In genomic region chr19:35169226-35169995, GRCh38 we compare ENCODE assay signal across 17 cellular contexts. TPM values are rescaled to one million over a fixed set of nuclear protein-coding genes. Genes with fewer than 3 reads are reported as not detected.
DNase-seq lines count a peak whose midpoint lies in the region; ATAC-seq, FAIRE-seq and TF ChIP-seq lines count a peak whose summit lies in the region.
"Had no signal": no experiment of that assay in that cellular context is flagged by ENCODE, and none has a peak within 500 bp of the region (broad histone marks: within the 10 kb centered on the region; RNA-seq: fewer than 3 reads in every experiment).

No MANE protein-coding gene starts in this region.

- H3K27me3 ChIP-seq in liver (ENCODE audit: control insufficient read depth in 4 of 4, insufficient read depth in 4 of 4, low read length in 3 of 4): no peaks in the 10 kb centered on the region
- no peaks in the 10 kb centered on the region; a peak in 1 of 5 replicates for H3K27me3 ChIP-seq in HepG2 (ENCODE audit: control insufficient read depth in 1 of 2, insufficient read depth in 2 of 2, low read length in 2 of 2)
- no peaks in the 10 kb centered on the region for H3K27me3 ChIP-seq in suprapubic skin

- H3K27ac ChIP-seq in liver (ENCODE audit: low read depth in 1 of 2, low read length in 2 of 2): no peak overlapping the region
- H3K27ac ChIP-seq in HepG2 (ENCODE audit: extremely low read length, insufficient read depth, low read length): no peak overlapping the region
- peak overlapping the region; percentile 4 for H3K27ac ChIP-seq in suprapubic skin

- TF ChIP-seq EP300 in HepG2 (IDR thresholded peaks at IDR 0.05; ENCODE audit: low read depth in 2 of 2, low read length in 2 of 2) (no peak), HepG2 (CRISPR knock-in tag; IDR thresholded peaks at IDR 0.05; ENCODE audit: borderline replicate concordance) (no peak), suprapubic skin (IDR thresholded peaks at IDR 0.05) (no peak)

- peaks cover 0 to 4% (median 2%) of the 10 kb centered on the region in 4 donors for H3K9me3 ChIP-seq in liver (ENCODE audit: control insufficient read depth in 4 of 4, low read length in 3 of 4)
- H3K9me3 ChIP-seq in HepG2 (ENCODE audit: low read length): peaks cover 15% of the 10 kb centered on the region; the same call in 1 of the 2 replicates
- H3K9me3 ChIP-seq in suprapubic skin: peaks cover 2% of the 10 kb centered on the region

- in situ Hi-C loops in HepG2 (cut with HindIII; ENCODE audit: extremely low pct_ligation_motif_present, low pct_unique_long_range_greater_than_20kb): no loop called here

- no peak for TF ChIP-seq POLR2A in HepG2 (IDR thresholded peaks at IDR 0.05; ENCODE audit: insufficient read depth in 1 of 2, low read depth in 2 of 2, low read length in 2 of 2)
- TF ChIP-seq POLR2A in suprapubic skin (IDR thresholded peaks at IDR 0.05): no peak
- TF ChIP-seq POLR2A in GM12891 (IDR thresholded peaks at IDR 0.05; ENCODE audit: low read depth, low read length): no peak

- DNase-seq in HepG2 (ENCODE audit: low spot score) (no peak), islet precursor cell (peak; percentile 27), suprapubic skin (ENCODE audit: low spot score in 2 of 2) (no peak), GM12891 (ENCODE audit: insufficient read length, low spot score) (no peak)
- no peak for DNase-seq in activated T-helper 2 cell treated with anti-CD3 and anti-CD28 coated beads, Interferon-gamma antibody, Interleukin-2, Interleukin-4, amounts not matched to agents 10 μg/mL and 5 μg/mL and 100 μg/mL, durations not matched to agents 14 hours and 24 hours and 36 hours (ENCODE audit: low spot score)
- DNase-seq: effector CD4-positive, alpha-beta T cell; NCI-H2171 treated with DMSO at 0.1 percent for 48 hours; posterior cingulate gyrus; SHP77 had no signal

- H3K9ac ChIP-seq in liver (ENCODE audit: low read depth in 1 of 2, low read length in 2 of 2) (no peak overlapping the region), HepG2 (ENCODE audit: insufficient read depth, low read depth, low read length) (no peak overlapping the region)

- H3K27me3 Mint-ChIP-seq in activated T-helper 2 cell treated with anti-CD3 and anti-CD28 coated beads, Interferon-gamma antibody, Interleukin-2, Interleukin-4, amounts not matched to agents 10 μg/mL and 5 μg/mL and 100 μg/mL, durations not matched to agents 14 hours and 24 hours and 36 hours (ENCODE audit: low read depth): no peaks in the 10 kb centered on the region
- H3K27me3 Mint-ChIP-seq: type B pancreatic cell had no signal

- intact Hi-C loops in HepG2 (cut with micrococcal nuclease; ENCODE audit: unreplicated experiment): no loop called here
- intact Hi-C loops in activated T-helper 2 cell treated with anti-CD3 and anti-CD28 coated beads, Interferon-gamma antibody, Interleukin-2, Interleukin-4, amounts not matched to agents 10 μg/mL and 5 μg/mL and 100 μg/mL, durations not matched to agents 14 hours and 24 hours and 36 hours (cut with micrococcal nuclease): no loop called here

- peaks cover 89% of the 10 kb centered on the region for H3K36me3 Mint-ChIP-seq in activated T-helper 2 cell treated with anti-CD3 and anti-CD28 coated beads, Interferon-gamma antibody, Interleukin-2, Interleukin-4, amounts not matched to agents 10 μg/mL and 5 μg/mL and 100 μg/mL, durations not matched to agents 14 hours and 24 hours and 36 hours (ENCODE audit: low read depth)

- H3K9me3 Mint-ChIP-seq in activated T-helper 2 cell treated with anti-CD3 and anti-CD28 coated beads, Interferon-gamma antibody, Interleukin-2, Interleukin-4, amounts not matched to agents 10 μg/mL and 5 μg/mL and 100 μg/mL, durations not matched to agents 14 hours and 24 hours and 36 hours: peaks cover 23% of the 10 kb centered on the region

- H3K4me2 ChIP-seq in HepG2 (ENCODE audit: low read depth, low read length): no peak overlapping the region

- no peaks in the 10 kb centered on the region for H4K20me1 ChIP-seq in HepG2 (ENCODE audit: insufficient read depth, low read length)

- WGBS in liver: 62% methylated on average over 18 of the region's 18 CpGs
- 39% methylated on average over 17 of the region's 18 CpGs for WGBS in HepG2 (ENCODE audit: low lambda C conversion rate)
- 62% methylated on average over 6 of the region's 18 CpGs for WGBS in suprapubic skin

- H3K36me3 ChIP-seq in liver (ENCODE audit: control insufficient read depth in 4 of 4, insufficient read depth in 3 of 4, low read depth in 1 of 4, low read length in 3 of 4) (peaks cover 0 to 5% (median 3%) of the 10 kb centered on the region in 4 donors), HepG2 (replicated peaks in 1 of 2; ENCODE audit: control insufficient read depth in 1 of 2, insufficient read depth in 2 of 2, low read length in 2 of 2) (no peaks in the 10 kb centered on the region), suprapubic skin (peaks cover 42% of the 10 kb centered on the region)

- H3K79me2 ChIP-seq in HepG2 (ENCODE audit: insufficient read depth, low read length): no peaks in the 10 kb centered on the region

- FAIRE-seq in HepG2 (lab: Jason Lieb, UNC) (no peak), GM12891 (lab: Jason Lieb, UNC) (no peak)
- FAIRE-seq: bronchial epithelial cell, frontal cortex, TTC549 had no signal

- no peak for TF ChIP-seq RAD21 in liver (IDR thresholded peaks at IDR 0.05)
- no peak for TF ChIP-seq RAD21 in HepG2 (CRISPR knock-in tag; IDR thresholded peaks at IDR 0.05)

- H3K4me3 ChIP-seq in liver (ENCODE audit: low read depth in 1 of 3, low read length in 3 of 3) (no peak overlapping the region), HepG2 (replicated peaks in 1 of 3; ENCODE audit: insufficient read depth in 1 of 3, low read depth in 2 of 3, low read length in 3 of 3) (no peak overlapping the region), suprapubic skin (no peak overlapping the region)

- CTCF ChIA-PET in HepG2 (lab: Yijun Ruan, JAX; ENCODE audit: low intra/inter-chr PET ratio, low total read pairs): no interaction called here

- BruUV-seq in HepG2 (replicated peaks; lab: Mats Ljungman, UMichigan): no TSS peak

- no peak for TF ChIP-seq CTCF in liver (IDR thresholded peaks at IDR 0.05; ENCODE audit: low read depth, low read length, missing input control)
- no peak for TF ChIP-seq CTCF in HepG2 (CRISPR knock-in tag; IDR thresholded peaks at IDR 0.05)
- TF ChIP-seq CTCF in suprapubic skin (IDR thresholded peaks at IDR 0.05): no peak

- no peak overlapping the region for H3K4me3 Mint-ChIP-seq in activated T-helper 2 cell treated with anti-CD3 and anti-CD28 coated beads, Interferon-gamma antibody, Interleukin-2, Interleukin-4, amounts not matched to agents 10 μg/mL and 5 μg/mL and 100 μg/mL, durations not matched to agents 14 hours and 24 hours and 36 hours (ENCODE audit: low read depth)
- H3K4me3 Mint-ChIP-seq: type B pancreatic cell had no signal

- peaks cover 30% of the 10 kb centered on the region for H3K4me1 Mint-ChIP-seq in activated T-helper 2 cell treated with anti-CD3 and anti-CD28 coated beads, Interferon-gamma antibody, Interleukin-2, Interleukin-4, amounts not matched to agents 10 μg/mL and 5 μg/mL and 100 μg/mL, durations not matched to agents 14 hours and 24 hours and 36 hours (ENCODE audit: low read depth)

- H3K4me1 ChIP-seq in liver (ENCODE audit: control insufficient read depth in 4 of 4, insufficient read depth in 4 of 4, low read length in 3 of 4) (peaks cover 8 to 23% (median 16%) of the 10 kb centered on the region in 4 donors), HepG2 (ENCODE audit: insufficient read depth, low read length) (no peaks in the 10 kb centered on the region), suprapubic skin (peaks cover 24% of the 10 kb centered on the region)

- POLR2A ChIA-PET in HepG2 (lab: Yijun Ruan, JAX): no interaction called here

- H3K27ac Mint-ChIP-seq in activated T-helper 2 cell treated with anti-CD3 and anti-CD28 coated beads, Interferon-gamma antibody, Interleukin-2, Interleukin-4, amounts not matched to agents 10 μg/mL and 5 μg/mL and 100 μg/mL, durations not matched to agents 14 hours and 24 hours and 36 hours: peak overlapping the region; percentile 49

- ATAC-seq in HepG2 (no peak), GM18520 (IDR thresholded peaks at IDR 0.05; ENCODE audit: unreplicated experiment) (no peak), GM21737 (IDR thresholded peaks at IDR 0.05; ENCODE audit: unreplicated experiment) (no peak)

- no peak overlapping the region for H2AFZ ChIP-seq in HepG2 (ENCODE audit: low read length)

RNA-seq across cellular contexts. Expression of gene FXYD5, which starts 14.9 kb away (rescaled TPM):
- total RNA-seq in liver (1 to 10 TPM; 2.2 to 2.8 TPM), HepG2 (2016; rRNA removed; fragmentation: Illumina TruSeq; extraction: Trizol) (not detected in 2 replicates), suprapubic skin (10 to 100 TPM; 29.8 to 64.8 (median 37.7) TPM)
- polyA plus RNA-seq in liver (10 to 100 TPM; 11.8 to 22.0 TPM), HepG2 (2011; rRNA removed) (0.65 and 0.91 TPM in 2 replicates)
- not detected in 2 replicates for total RNA-seq in HepG2 (2016; cell fraction: cytosol; rRNA removed; fragmentation: Illumina TruSeq; extraction: Trizol; ENCODE audit: low read depth)
- not detected in 2 replicates for total RNA-seq in HepG2 (2016; cell fraction: insoluble cytoplasmic fraction; rRNA removed; fragmentation: Illumina TruSeq; extraction: Trizol)
- not detected in 2 replicates for total RNA-seq in HepG2 (2016; cell fraction: membrane; rRNA removed; fragmentation: Illumina TruSeq; extraction: Trizol)
- total RNA-seq in HepG2 (2016; cell fraction: nucleus; rRNA removed; fragmentation: Illumina TruSeq; extraction: Trizol): not detected in 2 replicates
- 1.2 TPM in 2 replicates for polyA plus RNA-seq in HepG2 (2011; cell fraction: cytosol; rRNA removed)
- polyA plus RNA-seq in HepG2 (2011; cell fraction: nucleus; rRNA removed): 0.64 and 1.2 TPM in 2 replicates
- polyA plus RNA-seq in HepG2 (2012): 1.1 and 2.2 TPM in 2 replicates
- polyA plus RNA-seq in HepG2 (2016; cell fraction: cytosol; fragmentation: Illumina TruSeq; extraction: Trizol; ENCODE audit: low read depth): 0.53 and 0.72 TPM in 2 replicates
- 0.29 TPM in 1 of 2 replicates, not detected in the other for polyA plus RNA-seq in HepG2 (2016; cell fraction: insoluble cytoplasmic fraction; fragmentation: Illumina TruSeq; extraction: Trizol; ENCODE audit: low read depth)
- polyA plus RNA-seq in HepG2 (2016; cell fraction: membrane; fragmentation: Illumina TruSeq; extraction: Trizol; ENCODE audit: low read depth): 0.47 TPM in 1 of 2 replicates, not detected in the other
- polyA plus RNA-seq in HepG2 (2016; cell fraction: nucleus; fragmentation: Illumina TruSeq; extraction: Trizol; ENCODE audit: insufficient read depth, low read depth): 0.89 TPM in 1 of 2 replicates, not detected in the other
- polyA minus RNA-seq in HepG2 (2011; rRNA and poly(A)+ RNA removed; ENCODE audit: low replicate concordance): 0.60 and 172 TPM in 2 replicates
- polyA minus RNA-seq in HepG2 (2011; cell fraction: cytosol; rRNA and poly(A)+ RNA removed): not detected in 2 replicates
- polyA minus RNA-seq in HepG2 (2011; cell fraction: nucleus; rRNA and poly(A)+ RNA removed): not detected in 2 replicates
- 257 and 271 TPM in 2 replicates for total RNA-seq in activated T-helper 2 cell treated with anti-CD3 and anti-CD28 coated beads, Interferon-gamma antibody, Interleukin-2, Interleukin-4, amounts not matched to agents 10 μg/mL and 5 μg/mL and 100 μg/mL, durations not matched to agents 14 hours and 24 hours and 36 hours
- polyA plus RNA-seq in GM12891 (2012; ENCODE audit: low read depth, missing spikeins): 86.7 TPM
- total RNA-seq: frontal cortex had no signal

RNA-seq across cellular contexts. Expression of gene FXYD7, which starts 26.4 kb away (rescaled TPM):
- total RNA-seq in liver (under 1 TPM in 1 of 2 donors, not detected in 1; 0.08 TPM), HepG2 (2016; rRNA removed; fragmentation: Illumina TruSeq; extraction: Trizol) (not detected in 2 replicates), suprapubic skin (1 to 10 TPM in 1 of 4 donors, not detected in 3; 2.2 TPM)
- polyA plus RNA-seq in liver (under 1 TPM in 1 of 2 donors, not detected in 1; 0.09 TPM), HepG2 (2011; rRNA removed) (0.17 and 0.55 TPM in 2 replicates)
- total RNA-seq in HepG2 (2016; cell fraction: cytosol; rRNA removed; fragmentation: Illumina TruSeq; extraction: Trizol; ENCODE audit: low read depth): not detected in 2 replicates
- total RNA-seq in HepG2 (2016; cell fraction: insoluble cytoplasmic fraction; rRNA removed; fragmentation: Illumina TruSeq; extraction: Trizol): not detected in 2 replicates
- not detected in 2 replicates for total RNA-seq in HepG2 (2016; cell fraction: membrane; rRNA removed; fragmentation: Illumina TruSeq; extraction: Trizol)
- not detected in 2 replicates for total RNA-seq in HepG2 (2016; cell fraction: nucleus; rRNA removed; fragmentation: Illumina TruSeq; extraction: Trizol)
- not detected in 2 replicates for polyA plus RNA-seq in HepG2 (2011; cell fraction: cytosol; rRNA removed)
- 2.3 and 3.0 TPM in 2 replicates for polyA plus RNA-seq in HepG2 (2011; cell fraction: nucleus; rRNA removed)
- polyA plus RNA-seq in HepG2 (2012): 0.40 and 0.55 TPM in 2 replicates
- polyA plus RNA-seq in HepG2 (2016; cell fraction: cytosol; fragmentation: Illumina TruSeq; extraction: Trizol; ENCODE audit: low read depth): not detected in 2 replicates
- not detected in 2 replicates for polyA plus RNA-seq in HepG2 (2016; cell fraction: insoluble cytoplasmic fraction; fragmentation: Illumina TruSeq; extraction: Trizol; ENCODE audit: low read depth)
- polyA plus RNA-seq in HepG2 (2016; cell fraction: membrane; fragmentation: Illumina TruSeq; extraction: Trizol; ENCODE audit: low read depth): not detected in 2 replicates
- not detected in 2 replicates for polyA plus RNA-seq in HepG2 (2016; cell fraction: nucleus; fragmentation: Illumina TruSeq; extraction: Trizol; ENCODE audit: insufficient read depth, low read depth)
- 1.1 TPM in 1 of 2 replicates, not detected in the other for polyA minus RNA-seq in HepG2 (2011; rRNA and poly(A)+ RNA removed; ENCODE audit: low replicate concordance)
- polyA minus RNA-seq in HepG2 (2011; cell fraction: cytosol; rRNA and poly(A)+ RNA removed): not detected in 2 replicates
- not detected in 2 replicates for polyA minus RNA-seq in HepG2 (2011; cell fraction: nucleus; rRNA and poly(A)+ RNA removed)
- 0.28 TPM in 1 of 2 replicates, not detected in the other for total RNA-seq in activated T-helper 2 cell treated with anti-CD3 and anti-CD28 coated beads, Interferon-gamma antibody, Interleukin-2, Interleukin-4, amounts not matched to agents 10 μg/mL and 5 μg/mL and 100 μg/mL, durations not matched to agents 14 hours and 24 hours and 36 hours
- not detected for polyA plus RNA-seq in GM12891 (2012; ENCODE audit: low read depth, missing spikeins)
- total RNA-seq: bronchial epithelial cell had no signal

RNA-seq across cellular contexts. Expression of gene FXYD1, which starts 30.8 kb away (rescaled TPM):
- total RNA-seq in liver: 10 to 100 TPM; 18.7 to 20.3 TPM
- 100 to 1,000 TPM; 123 to 146 TPM for polyA plus RNA-seq in liver
- total RNA-seq in HepG2 (2016; rRNA removed; fragmentation: Illumina TruSeq; extraction: Trizol): not detected in 2 replicates
- total RNA-seq in HepG2 (2016; cell fraction: cytosol; rRNA removed; fragmentation: Illumina TruSeq; extraction: Trizol; ENCODE audit: low read depth): 0.81 TPM in 1 of 2 replicates, not detected in the other
- total RNA-seq in HepG2 (2016; cell fraction: insoluble cytoplasmic fraction; rRNA removed; fragmentation: Illumina TruSeq; extraction: Trizol): not detected in 2 replicates
- 0.83 and 1.4 TPM in 2 replicates for total RNA-seq in HepG2 (2016; cell fraction: membrane; rRNA removed; fragmentation: Illumina TruSeq; extraction: Trizol)
- total RNA-seq in HepG2 (2016; cell fraction: nucleus; rRNA removed; fragmentation: Illumina TruSeq; extraction: Trizol): not detected in 2 replicates
- polyA plus RNA-seq in HepG2 (2011; rRNA removed): 27.0 and 31.2 TPM in 2 replicates
- polyA plus RNA-seq in HepG2 (2011; cell fraction: cytosol; rRNA removed): 20.2 and 28.4 TPM in 2 replicates
- polyA plus RNA-seq in HepG2 (2011; cell fraction: nucleus; rRNA removed): 60.9 and 88.5 TPM in 2 replicates
- 49.0 and 114 TPM in 2 replicates for polyA plus RNA-seq in HepG2 (2012)
- 1.3 and 2.3 TPM in 2 replicates for polyA plus RNA-seq in HepG2 (2016; cell fraction: cytosol; fragmentation: Illumina TruSeq; extraction: Trizol; ENCODE audit: low read depth)
- polyA plus RNA-seq in HepG2 (2016; cell fraction: insoluble cytoplasmic fraction; fragmentation: Illumina TruSeq; extraction: Trizol; ENCODE audit: low read depth): 1.1 and 1.5 TPM in 2 replicates
- polyA plus RNA-seq in HepG2 (2016; cell fraction: membrane; fragmentation: Illumina TruSeq; extraction: Trizol; ENCODE audit: low read depth): 0.93 and 1.2 TPM in 2 replicates
- polyA plus RNA-seq in HepG2 (2016; cell fraction: nucleus; fragmentation: Illumina TruSeq; extraction: Trizol; ENCODE audit: insufficient read depth, low read depth): 1.4 and 1.7 TPM in 2 replicates
- 11.9 TPM in 1 of 2 replicates, not detected in the other for polyA minus RNA-seq in HepG2 (2011; rRNA and poly(A)+ RNA removed; ENCODE audit: low replicate concordance)
- polyA minus RNA-seq in HepG2 (2011; cell fraction: cytosol; rRNA and poly(A)+ RNA removed): 7.0 and 12.8 TPM in 2 replicates
- 2.5 and 4.8 TPM in 2 replicates for polyA minus RNA-seq in HepG2 (2011; cell fraction: nucleus; rRNA and poly(A)+ RNA removed)
- total RNA-seq in activated T-helper 2 cell treated with anti-CD3 and anti-CD28 coated beads, Interferon-gamma antibody, Interleukin-2, Interleukin-4, amounts not matched to agents 10 μg/mL and 5 μg/mL and 100 μg/mL, durations not matched to agents 14 hours and 24 hours and 36 hours: 0.71 TPM in 1 of 2 replicates, not detected in the other
- 10 to 100 TPM in 1 of 4 donors, 1 to 10 TPM in 3; 2.0 to 10.9 (median 6.7) TPM for total RNA-seq in suprapubic skin
- polyA plus RNA-seq in GM12891 (2012; ENCODE audit: low read depth, missing spikeins): 0.21 TPM
- total RNA-seq: bronchial epithelial cell, frontal cortex had no signal

RNA-seq across cellular contexts. Expression of gene LGI4, which starts 34.6 kb away (rescaled TPM):
- 1 to 10 TPM; 1.1 to 1.2 TPM for total RNA-seq in liver
- polyA plus RNA-seq in liver: 1 to 10 TPM in 1 of 2 donors, under 1 TPM in 1; 0.18 to 1.5 TPM
- not detected in 2 replicates for total RNA-seq in HepG2 (2016; rRNA removed; fragmentation: Illumina TruSeq; extraction: Trizol)
- not detected in 2 replicates for total RNA-seq in HepG2 (2016; cell fraction: cytosol; rRNA removed; fragmentation: Illumina TruSeq; extraction: Trizol; ENCODE audit: low read depth)
- total RNA-seq in HepG2 (2016; cell fraction: insoluble cytoplasmic fraction; rRNA removed; fragmentation: Illumina TruSeq; extraction: Trizol): not detected in 2 replicates
- total RNA-seq in HepG2 (2016; cell fraction: membrane; rRNA removed; fragmentation: Illumina TruSeq; extraction: Trizol): not detected in 2 replicates
- total RNA-seq in HepG2 (2016; cell fraction: nucleus; rRNA removed; fragmentation: Illumina TruSeq; extraction: Trizol): not detected in 2 replicates
- polyA plus RNA-seq in HepG2 (2011; rRNA removed): 2.8 and 4.2 TPM in 2 replicates
- 1.2 and 2.3 TPM in 2 replicates for polyA plus RNA-seq in HepG2 (2011; cell fraction: cytosol; rRNA removed)
- polyA plus RNA-seq in HepG2 (2011; cell fraction: nucleus; rRNA removed): 19.3 and 20.3 TPM in 2 replicates
- polyA plus RNA-seq in HepG2 (2012): 2.5 and 5.6 TPM in 2 replicates
- not detected in 2 replicates for polyA plus RNA-seq in HepG2 (2016; cell fraction: cytosol; fragmentation: Illumina TruSeq; extraction: Trizol; ENCODE audit: low read depth)
- not detected in 2 replicates for polyA plus RNA-seq in HepG2 (2016; cell fraction: insoluble cytoplasmic fraction; fragmentation: Illumina TruSeq; extraction: Trizol; ENCODE audit: low read depth)
- not detected in 2 replicates for polyA plus RNA-seq in HepG2 (2016; cell fraction: membrane; fragmentation: Illumina TruSeq; extraction: Trizol; ENCODE audit: low read depth)
- polyA plus RNA-seq in HepG2 (2016; cell fraction: nucleus; fragmentation: Illumina TruSeq; extraction: Trizol; ENCODE audit: insufficient read depth, low read depth): not detected in 2 replicates
- polyA minus RNA-seq in HepG2 (2011; rRNA and poly(A)+ RNA removed; ENCODE audit: low replicate concordance): 0.16 and 2.2 TPM in 2 replicates
- polyA minus RNA-seq in HepG2 (2011; cell fraction: cytosol; rRNA and poly(A)+ RNA removed): 0.59 and 0.88 TPM in 2 replicates
- 0.39 and 1.5 TPM in 2 replicates for polyA minus RNA-seq in HepG2 (2011; cell fraction: nucleus; rRNA and poly(A)+ RNA removed)
- total RNA-seq in activated T-helper 2 cell treated with anti-CD3 and anti-CD28 coated beads, Interferon-gamma antibody, Interleukin-2, Interleukin-4, amounts not matched to agents 10 μg/mL and 5 μg/mL and 100 μg/mL, durations not matched to agents 14 hours and 24 hours and 36 hours: 0.27 TPM in 1 of 2 replicates, not detected in the other
- 10 to 100 TPM in 1 of 4 donors, 1 to 10 TPM in 3; 4.3 to 11.8 (median 7.8) TPM for total RNA-seq in suprapubic skin
- polyA plus RNA-seq in GM12891 (2012; ENCODE audit: low read depth, missing spikeins): not detected
- total RNA-seq: bronchial epithelial cell had no signal

RNA-seq across cellular contexts. Expression of gene FXYD3, which starts 53.8 kb away (rescaled TPM):
- total RNA-seq in liver: not detected
- polyA plus RNA-seq in liver: under 1 TPM; 0.32 to 0.45 TPM
- not detected in 2 replicates for total RNA-seq in HepG2 (2016; rRNA removed; fragmentation: Illumina TruSeq; extraction: Trizol)
- not detected in 2 replicates for total RNA-seq in HepG2 (2016; cell fraction: cytosol; rRNA removed; fragmentation: Illumina TruSeq; extraction: Trizol; ENCODE audit: low read depth)
- not detected in 2 replicates for total RNA-seq in HepG2 (2016; cell fraction: insoluble cytoplasmic fraction; rRNA removed; fragmentation: Illumina TruSeq; extraction: Trizol)
- total RNA-seq in HepG2 (2016; cell fraction: membrane; rRNA removed; fragmentation: Illumina TruSeq; extraction: Trizol): not detected in 2 replicates
- not detected in 2 replicates for total RNA-seq in HepG2 (2016; cell fraction: nucleus; rRNA removed; fragmentation: Illumina TruSeq; extraction: Trizol)
- 4.9 and 5.5 TPM in 2 replicates for polyA plus RNA-seq in HepG2 (2011; rRNA removed)
- polyA plus RNA-seq in HepG2 (2011; cell fraction: cytosol; rRNA removed): 2.7 and 4.0 TPM in 2 replicates
- polyA plus RNA-seq in HepG2 (2011; cell fraction: nucleus; rRNA removed): 3.8 and 4.8 TPM in 2 replicates
- polyA plus RNA-seq in HepG2 (2012): 3.1 and 5.9 TPM in 2 replicates
- not detected in 2 replicates for polyA plus RNA-seq in HepG2 (2016; cell fraction: cytosol; fragmentation: Illumina TruSeq; extraction: Trizol; ENCODE audit: low read depth)
- polyA plus RNA-seq in HepG2 (2016; cell fraction: insoluble cytoplasmic fraction; fragmentation: Illumina TruSeq; extraction: Trizol; ENCODE audit: low read depth): not detected in 2 replicates
- polyA plus RNA-seq in HepG2 (2016; cell fraction: membrane; fragmentation: Illumina TruSeq; extraction: Trizol; ENCODE audit: low read depth): not detected in 2 replicates
- not detected in 2 replicates for polyA plus RNA-seq in HepG2 (2016; cell fraction: nucleus; fragmentation: Illumina TruSeq; extraction: Trizol; ENCODE audit: insufficient read depth, low read depth)
- 1.1 and 15.3 TPM in 2 replicates for polyA minus RNA-seq in HepG2 (2011; rRNA and poly(A)+ RNA removed; ENCODE audit: low replicate concordance)
- polyA minus RNA-seq in HepG2 (2011; cell fraction: cytosol; rRNA and poly(A)+ RNA removed): 0.99 TPM in 1 of 2 replicates, not detected in the other
- 2.6 TPM in 1 of 2 replicates, not detected in the other for polyA minus RNA-seq in HepG2 (2011; cell fraction: nucleus; rRNA and poly(A)+ RNA removed)
- total RNA-seq in activated T-helper 2 cell treated with anti-CD3 and anti-CD28 coated beads, Interferon-gamma antibody, Interleukin-2, Interleukin-4, amounts not matched to agents 10 μg/mL and 5 μg/mL and 100 μg/mL, durations not matched to agents 14 hours and 24 hours and 36 hours: not detected in 2 replicates
- total RNA-seq in suprapubic skin: 100 to 1,000 TPM; 383 to 765 (median 575) TPM
- polyA plus RNA-seq in GM12891 (2012; ENCODE audit: low read depth, missing spikeins): not detected
- total RNA-seq: frontal cortex, mononuclear cell had no signal

Comparison
In these comparisons a context has a peak if more than half of its experiments do, and no peak if none do; other contexts are left out.
1. RNA of gene FXYD5, which starts 14.9 kb away (total RNA-seq): 257 to 271 TPM in activated T-helper 2 cell treated with anti-CD3 and anti-CD28 coated beads, Interferon-gamma antibody, Interleukin-2, Interleukin-4, amounts not matched to agents 10 μg/mL and 5 μg/mL and 100 μg/mL, durations not matched to agents 14 hours and 24 hours and 36 hours and 29.8 to 64.8 TPM in suprapubic skin; 2.2 to 2.8 TPM in liver and not detected in HepG2; every median in the first group is over 4 times any median in the second.